Comparison of ENCODE assay signal across 16 cellular contexts in the genomic region with DNA sequence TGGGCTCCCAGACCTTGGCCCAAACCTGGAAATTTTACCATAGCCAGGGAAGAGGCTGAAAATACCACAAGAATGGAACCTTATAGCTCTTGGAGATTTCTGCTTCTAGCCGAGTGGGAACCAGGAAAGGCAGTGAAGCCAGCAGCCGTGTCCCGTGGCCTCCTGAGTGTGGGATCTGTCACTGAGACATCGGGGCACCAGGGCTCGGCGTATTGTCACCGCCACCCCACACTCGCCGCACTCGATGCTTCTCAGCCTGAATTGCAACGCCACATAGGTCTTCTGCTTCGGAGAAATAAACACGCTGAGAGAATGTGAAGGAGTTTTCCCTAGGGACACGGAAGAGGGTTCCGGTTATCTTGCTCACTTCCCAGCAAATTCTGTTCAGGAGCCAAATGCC.
A peak's percentile ranks its signal among the peaks of the same experiment; 100 is the strongest.
DNase-seq lines count a peak whose midpoint lies in the region; ATAC-seq and TF ChIP-seq lines count a peak whose summit lies in the region.
"Had no signal": no experiment of that assay in that cellular context is flagged by ENCODE, and none has a peak within 500 bp of the region (broad histone marks: within the 10 kb centered on the region; RNA-seq: fewer than 3 reads in every experiment).

No MANE protein-coding gene starts in this region.

- H3K4me3 ChIP-seq in heart left ventricle (no peak overlapping the region), RWPE2 (ENCODE audit: severe bottlenecking) (no peak overlapping the region)
- H3K4me3 ChIP-seq: BLaER1, GM23248 had no signal

- H3K9me3 ChIP-seq in heart left ventricle (no peaks in the 10 kb centered on the region), RWPE2 (ENCODE audit: severe bottlenecking) (no peaks in the 10 kb centered on the region)
- H3K9me3 ChIP-seq: BLaER1 had no signal

- TF ChIP-seq CTCF in heart left ventricle (IDR thresholded peaks at IDR 0.05) = no peak
- no peak for TF ChIP-seq CTCF in RWPE2 (IDR thresholded peaks at IDR 0.05; ENCODE audit: poor library complexity, severe bottlenecking)
- TF ChIP-seq CTCF in nephron progenitor cell (IDR thresholded peaks at IDR 0.05) = no peak

- intact Hi-C loops in heart left ventricle (cut with DNase I) = no loop called here
- intact Hi-C loops in Right ventricle myocardium inferior (cut with DNase I) = no loop called here
- intact Hi-C loops in posterior vena cava (cut with DNase I) = no loop called here

- no peaks in the 10 kb centered on the region for H3K36me3 Mint-ChIP-seq in nephron progenitor cell (ENCODE audit: low read depth)
- H3K36me3 Mint-ChIP-seq: CD14-positive monocyte; CD4-positive, alpha-beta memory T cell had no signal

- ATAC-seq in heart left ventricle (no peak), Right ventricle myocardium inferior (no peak), RWPE2 (ENCODE audit: low read depth) (no peak), GM21529 (IDR thresholded peaks at IDR 0.05; ENCODE audit: unreplicated experiment) (no peak), GM21619 (IDR thresholded peaks at IDR 0.05; ENCODE audit: unreplicated experiment) (no peak)

- H3K4me3 Mint-ChIP-seq in nephron progenitor cell = no peak overlapping the region
- H3K4me3 Mint-ChIP-seq: CD14-positive monocyte; CD4-positive, alpha-beta memory T cell had no signal

- no peaks in the 10 kb centered on the region for H3K9me3 Mint-ChIP-seq in nephron progenitor cell
- H3K9me3 Mint-ChIP-seq: CD4-positive, alpha-beta memory T cell had no signal

- H3K4me1 ChIP-seq in heart left ventricle = peaks cover 0 to 9% (median 0%) of the 10 kb centered on the region in 12 donors
- peaks cover 45% of the 10 kb centered on the region for H3K4me1 ChIP-seq in RWPE2 (ENCODE audit: insufficient read depth, poor library complexity, severe bottlenecking)

- H3K27me3 ChIP-seq in heart left ventricle (no peaks in the 10 kb centered on the region), RWPE2 (ENCODE audit: insufficient read depth, poor library complexity, severe bottlenecking) (no peaks in the 10 kb centered on the region)
- H3K27me3 ChIP-seq: BLaER1 had no signal

- 78 to 88% (median 85%) methylated on average over 15 of the region's 15 CpGs for WGBS in heart left ventricle, 4 donors

- peaks cover 81% of the 10 kb centered on the region for H3K4me1 Mint-ChIP-seq in nephron progenitor cell
- H3K4me1 Mint-ChIP-seq: CD4-positive, alpha-beta memory T cell had no signal

- peak in 3 of 5 donors; percentile 10 to 37 (median 17) for DNase-seq in heart left ventricle
- DNase-seq in Right ventricle myocardium inferior (ENCODE audit: missing footprints) = no peak
- DNase-seq in RWPE2 (ENCODE audit: low spot score) = peak; percentile 47
- DNase-seq in nephron progenitor cell = peak; percentile 1
- DNase-seq in posterior vena cava (ENCODE audit: low spot score) = peak; percentile 59
- DNase-seq: 8988T; CD4-positive, alpha-beta memory T cell; DMS153; DMS79 treated with DMSO at 0.1 percent for 48 hours; GF-D8; GM23248; HCEC 1CT had no signal

- TF ChIP-seq POLR2A in heart left ventricle (IDR thresholded peaks at IDR 0.05) = no peak

- H3K27ac ChIP-seq in heart left ventricle = no peak overlapping the region
- no peak overlapping the region for H3K27ac ChIP-seq in RWPE2 (ENCODE audit: poor library complexity, severe bottlenecking)
- H3K27ac ChIP-seq: BLaER1, GM23248 had no signal

- peaks cover 7% of the 10 kb centered on the region for H3K27me3 Mint-ChIP-seq in nephron progenitor cell (ENCODE audit: low read depth, poor library complexity)

- no peaks in the 10 kb centered on the region for H3K36me3 ChIP-seq in heart left ventricle
- H3K36me3 ChIP-seq in RWPE2 (ENCODE audit: low read depth) = no peaks in the 10 kb centered on the region
- H3K36me3 ChIP-seq: BLaER1 had no signal

- H3K27ac Mint-ChIP-seq in nephron progenitor cell = no peak overlapping the region
- H3K27ac Mint-ChIP-seq: CD4-positive, alpha-beta memory T cell had no signal
